16 cellular contexts compared by ENCODE assay signal in the genomic region with DNA sequence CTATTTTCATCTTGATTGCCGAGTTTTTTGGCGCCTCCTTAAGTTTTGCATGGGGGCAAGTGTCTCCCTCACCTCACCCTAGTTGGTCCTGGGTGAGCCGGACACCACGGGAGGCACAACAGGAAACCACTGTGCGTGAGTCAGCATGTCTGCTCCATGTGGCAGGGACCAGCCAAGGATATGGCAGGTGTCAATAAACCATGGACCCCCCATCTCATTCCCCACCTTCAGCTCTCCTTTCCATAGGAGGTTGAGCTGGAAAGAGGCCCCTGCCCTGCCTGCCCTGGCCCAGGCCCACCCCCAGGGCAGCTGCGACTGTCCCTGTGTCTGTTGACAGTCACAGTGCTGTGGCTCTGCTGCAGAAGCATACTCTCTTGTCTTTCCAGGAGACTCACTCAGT. TPM values are rescaled to one million over a fixed set of nuclear protein-coding genes. Genes with fewer than 3 reads are reported as not detected.
"Had no signal": no experiment of that assay in that cellular context is flagged by ENCODE, and none has a peak within 500 bp of the region (broad histone marks: within the 10 kb centered on the region; RNA-seq: fewer than 3 reads in every experiment).

No MANE protein-coding gene starts in this region.

- H3K4me1 ChIP-seq: prostate gland, right lobe of liver had no signal

- H3K27ac ChIP-seq: body of pancreas, gastroesophageal sphincter, left ventricle myocardium inferior, prostate gland, right lobe of liver, WERI-Rb-1 had no signal

- ATAC-seq: body of pancreas, gastroesophageal sphincter, natural killer cell, right lobe of liver had no signal

- H3K27me3 ChIP-seq: body of pancreas, gastroesophageal sphincter, right lobe of liver had no signal

- DNase-seq: activated CD4-positive, alpha-beta T cell treated with anti-CD3 and anti-CD28 coated beads for 48 hours; activated CD8-positive, alpha-beta memory T cell treated with anti-CD3 and anti-CD28 coated beads for 24 hours; activated naive CD4-positive, alpha-beta T cell treated with anti-CD3 and anti-CD28 coated beads, Interleukin-2, amount 10 ng/mL, durations not matched to agents 7 days and 5 days; body of pancreas; dermis blood vessel endothelial cell; left ventricle myocardium inferior; natural killer cell; occipital lobe; stimulated activated CD4-positive, alpha-beta T cell treated with anti-CD3 and anti-CD28 coated beads, Interleukin-2, amount 100 ng/mL, for 24 hours; stimulated activated naive CD4-positive, alpha-beta T cell; T1000; WERI-Rb-1 had no signal

- H3K4me3 ChIP-seq: body of pancreas, gastroesophageal sphincter, left ventricle myocardium inferior, prostate gland, right lobe of liver had no signal

- H3K9me3 ChIP-seq: body of pancreas, gastroesophageal sphincter, left ventricle myocardium inferior, prostate gland, right lobe of liver had no signal

- H3K36me3 ChIP-seq: left ventricle myocardium inferior, prostate gland, right lobe of liver had no signal

RNA-seq across cellular contexts. Expression of gene AK8, which starts 3.7 kb away (rescaled TPM):
- total RNA-seq: activated T-helper 2 cell treated with anti-CD3 and anti-CD28 coated beads, Interferon-gamma antibody, Interleukin-2, Interleukin-4, amounts not matched to agents 10 μg/mL and 5 μg/mL and 100 μg/mL, durations not matched to agents 14 hours and 24 hours and 36 hours; dermis blood vessel endothelial cell had no signal
